12 cellular contexts compared by ENCODE assay signal in the genomic region with DNA sequence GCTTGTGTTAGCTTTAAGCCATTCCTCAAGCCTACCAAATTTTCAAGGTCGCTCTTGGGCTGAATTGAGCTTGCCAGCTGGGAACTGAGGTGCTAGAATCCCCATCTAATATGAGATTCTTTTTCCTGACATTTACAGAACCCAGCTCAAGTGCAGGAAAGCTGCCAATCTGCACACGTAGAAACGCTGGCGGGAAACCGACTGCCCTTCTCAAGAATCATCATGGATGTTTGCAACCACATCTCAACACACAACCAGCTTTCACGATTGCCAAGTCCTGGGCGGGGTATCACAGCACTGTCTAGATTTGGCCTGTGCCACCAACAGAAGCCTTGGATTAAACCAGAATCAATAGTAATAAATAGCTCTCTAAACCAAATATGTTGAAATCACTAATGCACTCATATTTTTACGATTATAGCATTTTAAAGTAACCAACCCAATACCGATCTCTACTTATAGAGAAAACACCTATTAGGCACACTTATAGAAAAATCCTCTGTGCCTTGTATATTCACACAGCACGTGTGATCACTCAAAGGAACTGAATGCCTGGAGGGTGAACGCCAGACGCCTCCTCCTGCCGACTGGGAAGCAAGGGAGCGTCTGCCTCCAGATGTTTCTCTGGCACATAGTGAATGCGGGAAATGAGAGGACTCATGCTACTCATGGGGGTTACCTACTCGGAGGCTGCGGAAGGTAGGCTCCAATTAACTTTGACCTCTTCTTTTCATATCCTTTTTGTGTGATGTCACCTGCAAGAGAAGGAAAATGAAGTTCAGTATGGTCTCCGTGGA.
DNase-seq lines count a peak whose midpoint lies in the region; TF ChIP-seq lines count a peak whose summit lies in the region.
"Had no signal": no experiment of that assay in that cellular context is flagged by ENCODE, and none has a peak within 500 bp of the region (broad histone marks: within the 10 kb centered on the region; RNA-seq: fewer than 3 reads in every experiment).

No MANE protein-coding gene starts in this region.

- in situ Hi-C loops in mammary epithelial cell (cut with MboI; ENCODE audit: low sequenced_read_pairs in 2 of 2), result no loop called here

- TF ChIP-seq CTCF in fibroblast of mammary gland (conservative IDR thresholded peaks at IDR 0.05; ENCODE audit: control insufficient read depth, insufficient read depth, low read depth, low read length), result no peak
- TF ChIP-seq CTCF in spleen (IDR thresholded peaks at IDR 0.05 in 8 of 11, conservative IDR thresholded peaks at IDR 0.05 in 3 of 11), result no peak
- TF ChIP-seq CTCF in mammary epithelial cell (conservative IDR thresholded peaks at IDR 0.05 in 1 of 2, IDR thresholded peaks at IDR 0.05 in 1 of 2; ENCODE audit: extremely low read depth in 1 of 2, insufficient read depth in 1 of 2, low read depth in 1 of 2, low read length in 2 of 2), result no peak

- intact Hi-C loops in spleen (cut with DNase I; ENCODE audit: low total_unique reads) (no loop called here), mammary epithelial cell (cut with micrococcal nuclease) (no loop called here)

- H3K36me3 ChIP-seq in spleen (no peaks in the 10 kb centered on the region), mammary epithelial cell (ENCODE audit: insufficient read depth, low read length) (no peaks in the 10 kb centered on the region)

- H3K9me3 ChIP-seq in spleen, result no peaks in the 10 kb centered on the region
- H3K9me3 ChIP-seq in mammary epithelial cell (replicated peaks; ENCODE audit: insufficient read depth, low read length), result peaks cover 11% of the 10 kb centered on the region
- H3K9me3 ChIP-seq: heart right ventricle, SJSA1 had no signal

- H3K36me3 Mint-ChIP-seq in T-helper 1 cell treated with Interleukin-12 subunit alpha and Interleukin-12 subunit beta and Interleukin-4 antibody, amounts not matched to agents 30 μg/mL and 1 μg/mL, for 36 hours (ENCODE audit: low read depth), result no peaks in the 10 kb centered on the region

- H3K4me1 ChIP-seq in spleen (peaks cover 0 to 17% (median 4%) of the 10 kb centered on the region in 6 donors), mammary epithelial cell (ENCODE audit: insufficient read depth, low read length) (no peaks in the 10 kb centered on the region)

- peaks cover 6% of the 10 kb centered on the region for H3K4me1 Mint-ChIP-seq in T-helper 1 cell treated with Interleukin-12 subunit alpha and Interleukin-12 subunit beta and Interleukin-4 antibody, amounts not matched to agents 30 μg/mL and 1 μg/mL, for 36 hours (ENCODE audit: low read depth)

- BruUV-seq in mammary epithelial cell (replicated peaks; lab: Mats Ljungman, UMichigan), result no TSS peak

- H3K4me2 ChIP-seq in mammary epithelial cell (ENCODE audit: insufficient read depth, low read depth, low read length), result no peak overlapping the region
- H3K4me2 ChIP-seq: KMS-11 had no signal

- H4K20me1 ChIP-seq in mammary epithelial cell (ENCODE audit: insufficient read depth, low read length), result no peaks in the 10 kb centered on the region

- no peaks in the 10 kb centered on the region for H3K9me3 Mint-ChIP-seq in T-helper 1 cell treated with Interleukin-12 subunit alpha and Interleukin-12 subunit beta and Interleukin-4 antibody, amounts not matched to agents 30 μg/mL and 1 μg/mL, for 36 hours

- H3K4me3 Mint-ChIP-seq in T-helper 1 cell treated with Interleukin-12 subunit alpha and Interleukin-12 subunit beta and Interleukin-4 antibody, amounts not matched to agents 30 μg/mL and 1 μg/mL, for 36 hours, result peak overlapping the region; percentile 86

- CTCF ChIA-PET in mammary epithelial cell (lab: Charles Lee; ENCODE audit: low non-redundant PET), result interaction anchor here (0.6 kb wide), 1 partner anchor 23 kb away, joined by 3 read pairs; no protein-coding TSS in a partner anchor

- H3K4me3 ChIP-seq in fibroblast of mammary gland (ENCODE audit: control insufficient read depth, low read depth, low read length) (no peak overlapping the region), spleen (peak overlapping the region in 2 of 8 donors; percentile 46 to 66), mammary epithelial cell (replicated peaks in 1 of 3; ENCODE audit: insufficient read depth in 1 of 3, low read depth in 2 of 3, low read length in 3 of 3) (no peak overlapping the region)

- DNase-seq in T-helper 1 cell, result no peak
- DNase-seq in fibroblast of mammary gland (ENCODE audit: low read depth), result peak; percentile 51
- DNase-seq in spleen, result peak; percentile 40
- DNase-seq in GM19238 (ENCODE audit: insufficient read length, low spot score), result no peak
- no peak for DNase-seq in DMS53 (lab: John Stamatoyannopoulos, UW)
- no peak for DNase-seq in mammary epithelial cell
- DNase-seq: heart right ventricle, retina had no signal

- dilution Hi-C loops in mammary epithelial cell (cut with HindIII; ENCODE audit: low sequenced_read_pairs), result loop anchor here (5.0 kb wide), 1 partner anchor 41 kb away; no protein-coding TSS in a partner anchor

- H3K27me3 ChIP-seq in spleen (replicated peaks in 1 of 7) (peaks cover 0 to 2% (median 0%) of the 10 kb centered on the region in 7 donors), mammary epithelial cell (ENCODE audit: insufficient read depth, low read length) (no peaks in the 10 kb centered on the region)
- H3K27me3 ChIP-seq: heart right ventricle, SJSA1 had no signal

- WGBS in spleen, 5 donors, result 79 to 86% (median 84%) methylated on average over 18 of the region's 18 CpGs
- WGBS in mammary epithelial cell (ENCODE audit: low coverage, missing lambda C conversion rate), result 85% methylated on average over 16 of the region's 18 CpGs

- no peaks in the 10 kb centered on the region for H3K27me3 Mint-ChIP-seq in T-helper 1 cell treated with Interleukin-12 subunit alpha and Interleukin-12 subunit beta and Interleukin-4 antibody, amounts not matched to agents 30 μg/mL and 1 μg/mL, for 36 hours (ENCODE audit: low read depth)

- no peak for TF ChIP-seq POLR2A in spleen (IDR thresholded peaks at IDR 0.05)

- no peak overlapping the region for H3K9ac ChIP-seq in mammary epithelial cell (ENCODE audit: insufficient read depth, low read length)
- H3K9ac ChIP-seq: KMS-11 had no signal

- H3K27ac Mint-ChIP-seq in T-helper 1 cell treated with Interleukin-12 subunit alpha and Interleukin-12 subunit beta and Interleukin-4 antibody, amounts not matched to agents 30 μg/mL and 1 μg/mL, for 36 hours, result peak overlapping the region; percentile 91

- H2AFZ ChIP-seq in mammary epithelial cell (ENCODE audit: low read depth, low read length), result no peak overlapping the region

- no peaks in the 10 kb centered on the region for H3K79me2 ChIP-seq in mammary epithelial cell (ENCODE audit: insufficient read depth, low read length)

- peak overlapping the region in 4 of 8 donors; percentile 72 to 82 (median 80) for H3K27ac ChIP-seq in spleen
- H3K27ac ChIP-seq in mammary epithelial cell (ENCODE audit: insufficient read depth, low read depth, low read length), result no peak overlapping the region
- H3K27ac ChIP-seq: KMS-11 had no signal

TF ChIP-seq in PFSK-1, 5 proteins besides CTCF, POLR2A, EP300 and RAD21:
- TF ChIP-seq REST (IDR thresholded peaks at IDR 0.05; ENCODE audit: insufficient read depth in 1 of 2, low read depth in 2 of 2, low read length in 2 of 2) (no peak), FOXP2 (optimal IDR thresholded peaks at IDR 0.05; ENCODE audit: borderline replicate concordance, extremely low read depth, extremely low read length, insufficient read depth) (no peak), POLR2AphosphoS5 (IDR thresholded peaks at IDR 0.05; ENCODE audit: low read depth, low read length) (no peak), TAF1 (IDR thresholded peaks at IDR 0.05; ENCODE audit: borderline replicate concordance, insufficient read depth, low read length) (no peak), SIN3A (IDR thresholded peaks at IDR 0.05; ENCODE audit: borderline replicate concordance, insufficient read depth, low read length) (0 out of 2 replicates have a peak, but pooled peaks have one; percentile 27)

Comparison
In these comparisons a context has a peak if more than half of its experiments do, and no peak if none do; other contexts are left out.
1. DNase-seq: peak in fibroblast of mammary gland (single experiment) and spleen (single experiment); none in T-helper 1 cell (0 of 5), GM19238 (single experiment), DMS53 (single experiment) and mammary epithelial cell (single experiment).